Comparison of ENCODE assay signal across 1 cellular context in genomic region chr20:41028359-41029149, GRCh38.
A peak's percentile ranks its signal among the peaks of the same experiment; 100 is the strongest.
TF ChIP-seq lines count a peak whose summit lies in the region.

Gene TOP1 (plus strand): TSS chr20:41028822. CDS start chr20:41029068, 246 bp downstream.

TF ChIP-seq in H1, 55 proteins besides CTCF, POLR2A, EP300 and RAD21 (continued from another document):
- no peak for TF ChIP-seq EZH2 (IDR thresholded peaks at IDR 0.05; ENCODE audit: low read depth, low read length, severe bottlenecking)
- peak; percentile 62 to 80; a peak in 1 of 4 replicates for TF ChIP-seq SIN3A (conservative IDR thresholded peaks at IDR 0.05 in 1 of 2, IDR thresholded peaks at IDR 0.05 in 1 of 2; ENCODE audit: low read depth in 1 of 2, low read length in 2 of 2)
- no peak for TF ChIP-seq JUN (IDR thresholded peaks at IDR 0.05; ENCODE audit: low read depth, low read length)
- peak; percentile 80 for TF ChIP-seq PHF8 (conservative IDR thresholded peaks at IDR 0.05; ENCODE audit: low read depth, low read length)
- TF ChIP-seq MAX (IDR thresholded peaks at IDR 0.05), result peak; percentile 97
- peak; percentile 90 for TF ChIP-seq TAF1 (IDR thresholded peaks at IDR 0.05; ENCODE audit: low read depth, low read length)
- no peak for TF ChIP-seq SIRT6 (IDR thresholded peaks at IDR 0.05; ENCODE audit: low read length)
- TF ChIP-seq TEAD4 (IDR thresholded peaks at IDR 0.05; ENCODE audit: low read depth, low read length), result no peak
- peak; percentile 86 for TF ChIP-seq E2F6 (IDR thresholded peaks at IDR 0.05)
- TF ChIP-seq ASH2L (IDR thresholded peaks at IDR 0.05; ENCODE audit: low read length), result peak; percentile 59
- no peak for TF ChIP-seq RXRA (IDR thresholded peaks at IDR 0.05; ENCODE audit: insufficient read depth, low read depth, low read length)
- 0 out of 2 replicates have a peak, but pooled peaks have one; percentile 13 for TF ChIP-seq SP1 (IDR thresholded peaks at IDR 0.05; ENCODE audit: low read depth, low read length)
- TF ChIP-seq TCF12 (IDR thresholded peaks at IDR 0.05; ENCODE audit: low read depth, low read length), result 0 out of 2 replicates have a peak, but pooled peaks have one; percentile 23
- TF ChIP-seq SRF (IDR thresholded peaks at IDR 0.05; ENCODE audit: low read depth, low read length), result peak; percentile 16; the same call in 1 of the 2 replicates
- TF ChIP-seq USF2 (IDR thresholded peaks at IDR 0.05; ENCODE audit: low read length), result peak; percentile 77
- no peak for TF ChIP-seq KDM1A (IDR thresholded peaks at IDR 0.05; ENCODE audit: borderline replicate concordance, low read length)
- peak; percentile 34 for TF ChIP-seq KDM4A (IDR thresholded peaks at IDR 0.05; ENCODE audit: low read depth, low read length, severe bottlenecking)
- TF ChIP-seq NRF1 (IDR thresholded peaks at IDR 0.05; ENCODE audit: low read depth, low read length), result peak; percentile 64
- TF ChIP-seq SAP30 (IDR thresholded peaks at IDR 0.05; ENCODE audit: insufficient read depth, insufficient replicate concordance, low read length), result no peak
- TF ChIP-seq CHD7 (IDR thresholded peaks at IDR 0.05; ENCODE audit: insufficient replicate concordance, low read length), result no peak
- peak; percentile 86 for TF ChIP-seq CEBPB (IDR thresholded peaks at IDR 0.05; ENCODE audit: low read depth, low read length)
- peak; percentile 93 for TF ChIP-seq TBP (IDR thresholded peaks at IDR 0.05; ENCODE audit: low read depth, low read length)
